30 cellular contexts compared by ENCODE assay signal in the genomic region with DNA sequence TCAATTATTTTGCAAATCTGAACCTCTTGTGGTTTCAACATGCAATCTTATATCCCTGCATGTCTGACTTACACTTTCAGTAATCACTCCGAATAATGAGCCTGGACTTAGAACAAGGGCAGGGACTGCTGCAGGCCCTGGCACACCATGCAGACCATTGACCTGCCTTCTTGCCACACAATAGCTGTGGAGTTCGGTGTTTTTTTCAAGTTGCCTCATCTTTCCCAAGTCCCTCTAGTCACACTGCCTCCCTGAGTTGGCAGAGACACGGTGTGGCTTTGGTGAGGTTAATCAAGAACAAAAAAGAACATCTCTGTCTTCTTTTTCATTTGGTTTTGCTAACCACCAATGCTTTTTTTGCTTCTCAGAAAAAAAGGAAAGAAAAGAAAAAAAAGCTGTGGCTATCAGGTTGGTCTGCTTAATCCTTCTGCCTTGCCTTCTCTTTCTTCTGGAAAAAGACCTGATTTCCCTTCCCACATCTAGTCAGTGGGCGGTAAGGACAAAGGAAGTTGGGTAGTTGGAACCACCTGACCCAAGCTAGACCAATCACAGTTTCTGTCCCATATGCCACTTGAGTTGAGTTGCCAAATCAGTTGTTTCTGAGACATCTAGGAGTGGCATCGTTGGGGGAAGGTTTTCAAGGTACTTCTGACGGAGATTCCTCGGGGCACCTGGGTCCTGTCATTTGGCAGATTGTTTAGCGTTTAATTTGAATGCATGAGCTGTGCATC.
"Had no signal": no experiment of that assay in that cellular context is flagged by ENCODE, and none has a peak within 500 bp of the region (broad histone marks: within the 10 kb centered on the region; RNA-seq: fewer than 3 reads in every experiment).

No MANE protein-coding gene starts in this region.

- H3K27ac ChIP-seq: brain microvascular endothelial cell, coronary artery, dorsolateral prefrontal cortex, neural progenitor cell, parathyroid adenoma, thoracic aorta, uterus had no signal

- H3K36me3 Mint-ChIP-seq: activated CD4-positive, alpha-beta memory T cell treated with anti-CD3 and anti-CD28 coated beads for 36 hours; immature natural killer cell; natural killer cell; neural progenitor cell had no signal

- H3K27ac Mint-ChIP-seq: activated CD4-positive, alpha-beta memory T cell treated with anti-CD3 and anti-CD28 coated beads for 36 hours; activated CD4-positive, alpha-beta T cell treated with anti-CD3 and anti-CD28 coated beads, Interleukin-2, amount 10 ng/mL, durations not matched to agents 24 days and 14 days; activated naive CD8-positive, alpha-beta T cell treated with anti-CD3 and anti-CD28 coated beads, Interleukin-2, amount 50 U/mL, for 24 hours; activated T-helper 17 cell treated with anti-CD3 and anti-CD28 coated beads, Interleukin-2, amount 50 U/mL, for 72 hours; immature natural killer cell; natural killer cell; neural progenitor cell had no signal

- H3K9ac ChIP-seq: neural progenitor cell, parathyroid adenoma had no signal

- H3K9me3 Mint-ChIP-seq: activated CD4-positive, alpha-beta memory T cell treated with anti-CD3 and anti-CD28 coated beads for 36 hours; activated naive CD8-positive, alpha-beta T cell treated with anti-CD3 and anti-CD28 coated beads, Interleukin-2, amount 50 U/mL, for 24 hours; activated T-cell treated with anti-CD3 and anti-CD28 coated beads, Interleukin-2, amount 50 U/mL, for 4 hours; neural progenitor cell had no signal

- H3K27me3 Mint-ChIP-seq: activated CD4-positive, alpha-beta T cell treated with anti-CD3 and anti-CD28 coated beads, Interleukin-2, amount 10 ng/mL, durations not matched to agents 24 days and 14 days had no signal

- H3K4me1 ChIP-seq: neural progenitor cell, parathyroid adenoma, uterus had no signal

- ATAC-seq: activated naive CD8-positive, alpha-beta T cell treated with anti-CD3 and anti-CD28 coated beads, Interleukin-2, amount 50 U/mL, for 24 hours; activated T-cell treated with anti-CD3 and anti-CD28 coated beads, Interleukin-2, amount 50 U/mL, for 4 hours; activated T-helper 17 cell treated with anti-CD3 and anti-CD28 coated beads, Interleukin-2, amount 50 U/mL, for 72 hours; natural killer cell; right cardiac atrium; stimulated activated naive CD8-positive, alpha-beta T cell treated with anti-CD3 and anti-CD28 coated beads, Interleukin-15, Interleukin-2, amounts not matched to agents 100 U/mL and 50 U/mL, for 24 hours had no signal

- H3K4me3 ChIP-seq: coronary artery, dorsolateral prefrontal cortex, lung, neural progenitor cell, thoracic aorta, uterus had no signal

- H3K4me3 Mint-ChIP-seq: activated CD4-positive, alpha-beta memory T cell treated with anti-CD3 and anti-CD28 coated beads for 36 hours; activated CD4-positive, alpha-beta T cell treated with anti-CD3 and anti-CD28 coated beads, Interleukin-2, amount 10 ng/mL, durations not matched to agents 24 days and 14 days; activated naive CD8-positive, alpha-beta T cell treated with anti-CD3 and anti-CD28 coated beads, Interleukin-2, amount 50 U/mL, for 24 hours; activated T-cell treated with anti-CD3 and anti-CD28 coated beads, Interleukin-2, amount 50 U/mL, for 4 hours; activated T-helper 17 cell treated with anti-CD3 and anti-CD28 coated beads, Interleukin-2, amount 50 U/mL, for 72 hours; immature natural killer cell; natural killer cell; neural progenitor cell had no signal

- H3K4me1 Mint-ChIP-seq: activated CD4-positive, alpha-beta T cell treated with anti-CD3 and anti-CD28 coated beads, Interleukin-2, amount 10 ng/mL, durations not matched to agents 24 days and 14 days; activated naive CD8-positive, alpha-beta T cell treated with anti-CD3 and anti-CD28 coated beads, Interleukin-2, amount 50 U/mL, for 24 hours; activated T-helper 17 cell treated with anti-CD3 and anti-CD28 coated beads, Interleukin-2, amount 50 U/mL, for 72 hours; immature natural killer cell; natural killer cell; neural progenitor cell had no signal

- DNase-seq: activated CD4-positive, alpha-beta memory T cell treated with anti-CD3 and anti-CD28 coated beads for 36 hours; activated CD4-positive, alpha-beta T cell treated with anti-CD3 and anti-CD28 coated beads, Interleukin-2, amount 10 ng/mL, durations not matched to agents 24 days and 14 days; activated CD4-positive, CD25-positive, alpha-beta regulatory T cell treated with anti-CD3 and anti-CD28 coated beads, Interleukin-2, amount 50 U/mL, for 72 hours; activated gamma-delta T cell treated with Interleukin-2 at 50 U/mL for 16 hours; activated naive CD4-positive, alpha-beta T cell treated with anti-CD3 and anti-CD28 coated beads, Interleukin-2, amount 50 U/mL, for 16 hours; activated naive CD8-positive, alpha-beta T cell treated with anti-CD3 and anti-CD28 coated beads, Interleukin-2, amount 50 U/mL, for 24 hours; activated T-cell treated with anti-CD3 and anti-CD28 coated beads, Interleukin-2, amount 50 U/mL, for 4 hours; anterior cingulate cortex; brain microvascular endothelial cell; dorsolateral prefrontal cortex; effector memory CD4-positive, alpha-beta T cell; foreskin fibroblast; head of caudate nucleus; hippocampal formation; immature natural killer cell; kidney; mesendoderm; natural killer cell; occipital lobe; right cardiac atrium; stimulated activated CD4-positive, alpha-beta T cell treated with anti-CD3 and anti-CD28 coated beads, Interleukin-2, amount 100 ng/mL, for 48 hours; stimulated activated naive CD8-positive, alpha-beta T cell treated with anti-CD3 and anti-CD28 coated beads, Interleukin-15, Interleukin-2, amounts not matched to agents 100 U/mL and 50 U/mL, for 24 hours; trophoblast cell; uterus had no signal

- H3K9me3 ChIP-seq: thoracic aorta, uterus had no signal

- H3K27me3 ChIP-seq: brain microvascular endothelial cell, neural progenitor cell, uterus had no signal

- H3K36me3 ChIP-seq: brain microvascular endothelial cell, neural progenitor cell, thoracic aorta, uterus had no signal
